ENCODE assay signal across 12 cellular contexts in genomic region chr12:55827806-55828205, GRCh38. TPM values are rescaled to one million over a fixed set of nuclear protein-coding genes. Genes with fewer than 3 reads are reported as not detected.
A peak's percentile ranks its signal among the peaks of the same experiment; 100 is the strongest.
DNase-seq lines count a peak whose midpoint lies in the region; ATAC-seq and TF ChIP-seq lines count a peak whose summit lies in the region.
"Had no signal": no experiment of that assay in that cellular context is flagged by ENCODE, and none has a peak within 500 bp of the region (broad histone marks: within the 10 kb centered on the region; RNA-seq: fewer than 3 reads in every experiment).

No MANE protein-coding gene starts in this region.

- no peaks in the 10 kb centered on the region for H3K27me3 ChIP-seq in CD4-positive, alpha-beta memory T cell (ENCODE audit: insufficient read depth, low read length)
- H3K27me3 ChIP-seq in KMS-11 (ENCODE audit: insufficient read depth, low read depth), result no peaks in the 10 kb centered on the region
- H3K27me3 ChIP-seq: colonic mucosa had no signal

- intact Hi-C loops in CD4-positive, alpha-beta memory T cell (cut with micrococcal nuclease), result loop anchor here (10.0 kb wide), 1 partner anchor 807 kb away; the partner anchor contains the start of gene BAZ2A

- no peak for DNase-seq in CD4-positive, alpha-beta memory T cell
- DNase-seq in DMS114 treated with DMSO at 0.1 percent for 48 hours (lab: John Stamatoyannopoulos, UW; ENCODE audit: unreplicated experiment) (no peak), pons (ENCODE audit: low spot score) (no peak), NCI-H1092 treated with DMSO at 0.1 percent for 48 hours (lab: John Stamatoyannopoulos, UW) (no peak)
- DNase-seq: activated CD4-positive, alpha-beta T cell treated with anti-CD3 and anti-CD28 coated beads, Interleukin-2, amount 50 U/mL, for 48 hours; colonic mucosa; NK-92 treated with Interleukin-12 subunit alpha and Interleukin-12 subunit beta, amount 100 ng/mL, for 24 hours; right cardiac atrium had no signal

- H3K36me3 ChIP-seq in CD4-positive, alpha-beta memory T cell (ENCODE audit: insufficient read depth, low read length), result peaks cover 3% of the 10 kb centered on the region
- H3K36me3 ChIP-seq in KMS-11 (ENCODE audit: insufficient read depth), result peaks cover 10% of the 10 kb centered on the region; the same call in 1 of the 2 replicates
- H3K36me3 ChIP-seq: colonic mucosa had no signal

- peaks cover 0 to 26% of the 10 kb centered on the region in 2 donors for H3K36me3 Mint-ChIP-seq in CD4-positive, alpha-beta memory T cell
- H3K36me3 Mint-ChIP-seq in brain (peaks cover 32% of the 10 kb centered on the region), nephron (ENCODE audit: low read depth) (peaks cover 30% of the 10 kb centered on the region)

- peaks cover 33 to 72% (median 44%) of the 10 kb centered on the region in 4 donors for H3K4me1 Mint-ChIP-seq in CD4-positive, alpha-beta memory T cell
- peaks cover 64% of the 10 kb centered on the region for H3K4me1 Mint-ChIP-seq in brain
- H3K4me1 Mint-ChIP-seq in nephron, result peaks cover 53% of the 10 kb centered on the region

- no peak for ATAC-seq in GM21528 (IDR thresholded peaks at IDR 0.05; ENCODE audit: low FRiP score, unreplicated experiment)
- ATAC-seq: right cardiac atrium had no signal

- no peak overlapping the region for H2AFZ ChIP-seq in KMS-11 (ENCODE audit: low read depth)

- no peak overlapping the region for H3K9ac ChIP-seq in KMS-11

- no peaks in the 10 kb centered on the region for H3K27me3 Mint-ChIP-seq in CD4-positive, alpha-beta memory T cell
- H3K27me3 Mint-ChIP-seq in brain (peaks cover 12% of the 10 kb centered on the region), nephron (ENCODE audit: low read depth) (no peaks in the 10 kb centered on the region)

- POLR2A ChIA-PET in CD4-positive, alpha-beta memory T cell (lab: Charles Lee; ENCODE audit: partially characterized antibody), result interaction anchor here (1.5 to 7.3 kb wide), 4 partner anchors 9 to 146 kb away, joined by 4 to 203 read pairs (median 88); partner anchors contain the start of genes DGKA, ORMDL2, PYM1 and RAB5B

- no peaks in the 10 kb centered on the region for H3K9me3 ChIP-seq in CD4-positive, alpha-beta memory T cell (ENCODE audit: control insufficient read depth in 1 of 2, low read length in 2 of 2)
- H3K9me3 ChIP-seq: colonic mucosa had no signal

- peak overlapping the region; percentile 83; the same call in 1 of the 2 replicates for H3K4me2 ChIP-seq in KMS-11

- no peak overlapping the region for H3K4me3 ChIP-seq in CD4-positive, alpha-beta memory T cell (ENCODE audit: low read length in 2 of 2)
- H3K4me3 ChIP-seq in KMS-11 (IDR thresholded peaks at IDR 0.05; ENCODE audit: insufficient read depth, low read depth, low read length), result no peak overlapping the region

- CTCF ChIA-PET in CD4-positive, alpha-beta memory T cell (lab: Charles Lee; ENCODE audit: partially characterized antibody), result interaction anchor here (1.0 to 3.5 kb wide), 3 partner anchors 9 to 113 kb away, joined by 5 to 39 read pairs (median 13); partner anchors contain the start of genes ORMDL2 and SARNP

- peak overlapping the region; percentile 64 to 99 (median 98) for H3K4me3 Mint-ChIP-seq in CD4-positive, alpha-beta memory T cell
- H3K4me3 Mint-ChIP-seq in brain, result peak overlapping the region; percentile 94 to 99 (median 97)
- peak overlapping the region; percentile 97 to 99 (median 98) for H3K4me3 Mint-ChIP-seq in nephron

- TF ChIP-seq CTCF in KMS-11 (conservative IDR thresholded peaks at IDR 0.05; ENCODE audit: low read depth, low read length) (no peak), brain (conservative IDR thresholded peaks at IDR 0.05) (no peak), nephron (IDR thresholded peaks at IDR 0.05; ENCODE audit: unreplicated experiment in 3 of 3) (no peak)

- H3K4me1 ChIP-seq in CD4-positive, alpha-beta memory T cell (ENCODE audit: insufficient read depth, low read length), result peaks cover 63% of the 10 kb centered on the region
- peaks cover 47% of the 10 kb centered on the region for H3K4me1 ChIP-seq in KMS-11 (ENCODE audit: low read depth, poor library complexity, severe bottlenecking)

- H3K79me2 ChIP-seq in KMS-11 (ENCODE audit: insufficient read depth, low read depth), result peaks cover 30% of the 10 kb centered on the region

- peak overlapping the region; percentile 59 for H3K27ac ChIP-seq in CD4-positive, alpha-beta memory T cell (ENCODE audit: low read depth, low read length)
- H3K27ac ChIP-seq in KMS-11, result no peak overlapping the region

- H3K9me3 Mint-ChIP-seq in CD4-positive, alpha-beta memory T cell, result no peaks in the 10 kb centered on the region
- H3K9me3 Mint-ChIP-seq in brain, result peaks cover 0 to 2% (median 0%) of the 10 kb centered on the region in 5 experiments
- H3K9me3 Mint-ChIP-seq in nephron, result no peaks in the 10 kb centered on the region

- H4K20me1 ChIP-seq in KMS-11 (ENCODE audit: insufficient read depth), result no peaks in the 10 kb centered on the region

- H3K27ac Mint-ChIP-seq in CD4-positive, alpha-beta memory T cell, result peak overlapping the region; percentile 73 to 95 (median 90)
- peak overlapping the region; percentile 72 to 100 (median 81) for H3K27ac Mint-ChIP-seq in brain
- H3K27ac Mint-ChIP-seq in nephron, result peak overlapping the region; percentile 23 to 99 (median 98)

RNA-seq across cellular contexts. Expression of gene DNAJC14, which starts 1.6 kb away (rescaled TPM):
- total RNA-seq in CD4-positive, alpha-beta memory T cell, result 10 to 100 TPM; 31.8 to 42.4 TPM
- polyA plus RNA-seq in CD4-positive, alpha-beta memory T cell, result 10 to 100 TPM; 32.7 to 36.8 TPM
- 34.2 TPM for polyA plus RNA-seq in brain (ENCODE audit: insufficient read depth, low read depth, low replicate concordance)

RNA-seq across cellular contexts. Expression of gene ORMDL2, which starts 10.0 kb away (rescaled TPM):
- total RNA-seq in CD4-positive, alpha-beta memory T cell, result 10 to 100 TPM; 42.6 to 44.4 TPM
- 100 to 1,000 TPM in 1 of 2 donors, 10 to 100 TPM in 1; 95.8 to 142 TPM for polyA plus RNA-seq in CD4-positive, alpha-beta memory T cell
- 40.8 TPM for polyA plus RNA-seq in brain (ENCODE audit: insufficient read depth, low read depth, low replicate concordance)

RNA-seq across cellular contexts. Expression of gene SARNP, which starts 10.3 kb away (rescaled TPM):
- 10 to 100 TPM; 47.7 to 49.4 TPM for total RNA-seq in CD4-positive, alpha-beta memory T cell
- polyA plus RNA-seq in CD4-positive, alpha-beta memory T cell, result 100 to 1,000 TPM in 1 of 2 donors, 10 to 100 TPM in 1; 90.2 to 122 TPM
- polyA plus RNA-seq in brain (ENCODE audit: insufficient read depth, low read depth, low replicate concordance), result 59.8 TPM

RNA-seq across cellular contexts. Expression of gene MMP19, which starts 14.9 kb away (rescaled TPM):
- 1 to 10 TPM in 1 of 2 experiments, under 1 TPM in 1; 0.67 to 1.3 TPM for total RNA-seq in CD4-positive, alpha-beta memory T cell
- not detected for polyA plus RNA-seq in CD4-positive, alpha-beta memory T cell
- polyA plus RNA-seq in brain (ENCODE audit: insufficient read depth, low read depth, low replicate concordance), result 0.15 TPM
